8 cellular contexts compared by ENCODE assay signal in genomic region chr19:4909897-4910593, GRCh38. TPM values are rescaled to one million over a fixed set of nuclear protein-coding genes. Genes with fewer than 3 reads are reported as not detected.
DNase-seq lines count a peak whose midpoint lies in the region; ATAC-seq, FAIRE-seq and TF ChIP-seq lines count a peak whose summit lies in the region.

No MANE protein-coding gene starts in this region.

- H3K4me1 Mint-ChIP-seq in naive B cell = peaks cover 41 to 62% (median 57%) of the 10 kb centered on the region in 3 donors

- FAIRE-seq in RCC 7860 (lab: Jason Lieb, UNC) = no peak

- TF ChIP-seq CTCF in LNCaP clone FGC (IDR thresholded peaks at IDR 0.05; ENCODE audit: control insufficient read depth, extremely low read depth, insufficient read depth) = no peak

- ATAC-seq in GM21786 (IDR thresholded peaks at IDR 0.05; ENCODE audit: unreplicated experiment) (peak; percentile 57), naive B cell (ENCODE audit: low read depth in 2 of 2) (peak; percentile 93)

- H3K4me3 Mint-ChIP-seq in naive B cell = peak overlapping the region; percentile 82 to 99 (median 92)

- no peaks in the 10 kb centered on the region for H3K36me3 Mint-ChIP-seq in naive B cell

- DNase-seq in D341Med (ENCODE audit: low spot score) (peak; percentile 98), LNCaP clone FGC (ENCODE audit: low read depth) (peak; percentile 21), RCC 7860 (ENCODE audit: low spot score) (peak; percentile 84), activated T-helper 1 cell treated with Interleukin-2 at 50 U/mL for 16 hours (ENCODE audit: low read depth) (peak; percentile 87), fibroblast of gingiva (ENCODE audit: low read depth) (peak; percentile 87), naive B cell (peak; percentile 91)
- DNase-seq in stimulated activated CD8-positive, alpha-beta memory T cell treated with anti-CD3 and anti-CD28 coated beads, Interleukin-7, amount 100 ng/mL, for 4 hours (ENCODE audit: low read depth in 2 of 2) = peak; percentile 83 to 91

- peak overlapping the region in 5 of 6 donors; percentile 25 to 70 (median 63) for H3K27ac Mint-ChIP-seq in naive B cell

- no peaks in the 10 kb centered on the region for H3K27me3 Mint-ChIP-seq in naive B cell

- H3K4me3 ChIP-seq in LNCaP clone FGC (ENCODE audit: low read depth, low read length) = peak overlapping the region; percentile 57

- no peaks in the 10 kb centered on the region for H3K9me3 Mint-ChIP-seq in naive B cell

RNA-seq across cellular contexts. Expression of gene UHRF1, which starts 0.7 kb away (rescaled TPM):
- polyA plus RNA-seq in naive B cell (ENCODE audit: low read depth in 6 of 6) = under 1 TPM in 4 of 6 donors, not detected in 2; 0.07 to 0.17 (median 0.14) TPM

RNA-seq across cellular contexts. Expression of gene ARRDC5, which starts 7.3 kb away (rescaled TPM):
- 1 to 10 TPM; 1.9 to 3.7 (median 2.5) TPM for polyA plus RNA-seq in naive B cell (ENCODE audit: low read depth in 6 of 6)

RNA-seq across cellular contexts. Expression of gene PLIN3, which starts 42.6 kb away (rescaled TPM):
- polyA plus RNA-seq in naive B cell (ENCODE audit: low read depth in 6 of 6) = 10 to 100 TPM; 35.0 to 57.6 (median 40.4) TPM

RNA-seq across cellular contexts. Expression of gene KDM4B, which starts 58.9 kb away (rescaled TPM):
- 10 to 100 TPM; 17.9 to 94.1 (median 50.8) TPM for polyA plus RNA-seq in naive B cell (ENCODE audit: low read depth in 6 of 6)

Comparison
In these comparisons a context has a peak if more than half of its experiments do, and no peak if none do; other contexts are left out.
1. Peak in every context shown above with its lines: DNase-seq, ATAC-seq and H3K4me3 ChIP-seq.
2. DNase-seq: peak in every context shown above with its lines; median percentile 98 in D341Med; 91 in naive B cell; 87 in activated T-helper 1 cell treated with Interleukin-2 at 50 U/mL for 16 hours; 87 in fibroblast of gingiva; 87 in stimulated activated CD8-positive, alpha-beta memory T cell treated with anti-CD3 and anti-CD28 coated beads, Interleukin-7, amount 100 ng/mL, for 4 hours; 84 in RCC 7860; 21 in LNCaP clone FGC.